In genomic region chr7:93232673-93233018, GRCh38 we compare ENCODE assay signal across 9 cellular contexts. TPM values are rescaled to one million over a fixed set of nuclear protein-coding genes. Genes with fewer than 3 reads are reported as not detected.
DNase-seq lines count a peak whose midpoint lies in the region; ATAC-seq, FAIRE-seq and TF ChIP-seq lines count a peak whose summit lies in the region.
"Had no signal": no experiment of that assay in that cellular context is flagged by ENCODE, and none has a peak within 500 bp of the region (broad histone marks: within the 10 kb centered on the region; RNA-seq: fewer than 3 reads in every experiment).

No MANE protein-coding gene starts in this region.

- no peaks in the 10 kb centered on the region for H4K20me1 ChIP-seq in endothelial cell of umbilical vein (replicated peaks; ENCODE audit: control insufficient read depth, extremely low read depth, insufficient read depth, low read length)

- no peak for DNase-seq in CD14-positive monocyte (ENCODE audit: low spot score)
- DNase-seq in RPMI7951 (ENCODE audit: low read depth): peak; percentile 3
- DNase-seq in endothelial cell of umbilical vein (ENCODE audit: low read depth, low spot score): no peak
- DNase-seq in A172 (ENCODE audit: low spot score): no peak
- no peak for DNase-seq in MV-4-11 (lab: John Stamatoyannopoulos, UW)

- BruUV-seq in endothelial cell of umbilical vein (replicated peaks; lab: Mats Ljungman, UMichigan): TSS peak; percentile 60

- dilution Hi-C loops in endothelial cell of umbilical vein (cut with MboI; ENCODE audit: extremely low pct_ligation_motif_present, low sequenced_read_pairs): no loop called here

- H3K4me2 ChIP-seq in endothelial cell of umbilical vein (ENCODE audit: insufficient read depth, low read length): peak overlapping the region; percentile 100

- H3K4me1 ChIP-seq in endothelial cell of umbilical vein (ENCODE audit: control insufficient read depth, extremely low read depth, insufficient read depth, low read length) (peaks cover 14% of the 10 kb centered on the region), neuron (ENCODE audit: insufficient read depth, low read length) (peaks cover 18% of the 10 kb centered on the region)

- H3K79me2 ChIP-seq in endothelial cell of umbilical vein (ENCODE audit: control insufficient read depth, insufficient read depth, low read length): peaks cover 17% of the 10 kb centered on the region

- TF ChIP-seq CTCF in CD14-positive monocyte (IDR thresholded peaks at IDR 0.05): no peak
- TF ChIP-seq CTCF in endothelial cell of umbilical vein (IDR thresholded peaks at IDR 0.05; ENCODE audit: extremely low read depth in 1 of 2, insufficient read depth in 1 of 2, low read depth in 1 of 2, low read length in 2 of 2): no peak

- H3K27me3 Mint-ChIP-seq in CD14-positive monocyte (ENCODE audit: low read depth in 3 of 3): peaks cover 0 to 7% (median 4%) of the 10 kb centered on the region in 3 donors

- H3K4me3 ChIP-seq in endothelial cell of umbilical vein (replicated peaks in 1 of 3; ENCODE audit: insufficient read depth in 1 of 3, low read depth in 1 of 3, low read length in 3 of 3) (peak overlapping the region; percentile 82 to 91 (median 90)), neuron (ENCODE audit: low read length) (peak overlapping the region; percentile 85)

- H3K27ac Mint-ChIP-seq in CD14-positive monocyte: peak overlapping the region; percentile 75 to 96 (median 95)

- H3K36me3 ChIP-seq in endothelial cell of umbilical vein (ENCODE audit: control insufficient read depth in 2 of 2, extremely low read depth in 1 of 2, insufficient read depth in 2 of 2, low read length in 2 of 2): no peaks in the 10 kb centered on the region
- no peaks in the 10 kb centered on the region for H3K36me3 ChIP-seq in neuron (ENCODE audit: insufficient read depth, low read length)

- H3K9ac ChIP-seq in endothelial cell of umbilical vein (replicated peaks; ENCODE audit: extremely low read depth, insufficient read depth, low read length): peak overlapping the region; percentile 77

- no peaks in the 10 kb centered on the region for H3K9me1 ChIP-seq in endothelial cell of umbilical vein (replicated peaks; ENCODE audit: control insufficient read depth, extremely low read depth, insufficient read depth, low read length)

- ATAC-seq in GM21717 (IDR thresholded peaks at IDR 0.05; ENCODE audit: unreplicated experiment) (peak; percentile 9), HG03439 (IDR thresholded peaks at IDR 0.05; ENCODE audit: unreplicated experiment) (no peak)

- TF ChIP-seq POLR2A in endothelial cell of umbilical vein (IDR thresholded peaks at IDR 0.05; ENCODE audit: low read depth, low read length): no peak

- H2AFZ ChIP-seq in endothelial cell of umbilical vein (ENCODE audit: low read depth, low read length): peak overlapping the region; percentile 95
- peak overlapping the region; percentile 58 for H2AFZ ChIP-seq in neuron (ENCODE audit: low read depth, low read length)

- intact Hi-C loops in CD14-positive monocyte (cut with micrococcal nuclease) (no loop called here), endothelial cell of umbilical vein (cut with micrococcal nuclease) (loop anchor here (2.0 kb wide), 2 partner anchors 46 to 704 kb away; partner anchors contain the start of genes PEX1 and RBM48)

- no peaks in the 10 kb centered on the region for H3K9me3 Mint-ChIP-seq in CD14-positive monocyte

- no peaks in the 10 kb centered on the region for H3K36me3 Mint-ChIP-seq in CD14-positive monocyte

- CTCF ChIA-PET in endothelial cell of umbilical vein (lab: Charles Lee): interaction anchor here (1.6 to 2.8 kb wide), 5 partner anchors 9 to 318 kb away, joined by 4 to 15 read pairs (median 9); no protein-coding TSS in a partner anchor

- POLR2A ChIA-PET in endothelial cell of umbilical vein (lab: Charles Lee): no interaction called here

- H3K4me3 Mint-ChIP-seq in CD14-positive monocyte: peak overlapping the region; percentile 94 to 97

- peak overlapping the region; percentile 4 for H3K27ac ChIP-seq in endothelial cell of umbilical vein (ENCODE audit: insufficient read depth, low read depth, low read length)

- peaks cover 17% of the 10 kb centered on the region for H3K4me1 Mint-ChIP-seq in CD14-positive monocyte

- no peaks in the 10 kb centered on the region for H3K9me3 ChIP-seq in endothelial cell of umbilical vein (replicated peaks; ENCODE audit: control insufficient read depth, insufficient read depth, low read length)
- H3K9me3 ChIP-seq in neuron (ENCODE audit: low read length): no peaks in the 10 kb centered on the region

- FAIRE-seq in endothelial cell of umbilical vein (lab: Jason Lieb, UNC): no peak

- H3K27me3 ChIP-seq in endothelial cell of umbilical vein (ENCODE audit: control insufficient read depth in 2 of 2, insufficient read depth in 2 of 2, low read length in 2 of 2): peaks cover 0 to 5% of the 10 kb centered on the region in 2 experiments
- no peaks in the 10 kb centered on the region for H3K27me3 ChIP-seq in neuron (ENCODE audit: insufficient read depth, low read length)

TF ChIP-seq in endothelial cell of umbilical vein, 7 proteins besides CTCF, POLR2A, EP300 and RAD21:
- TF ChIP-seq POLR2AphosphoS5 (IDR thresholded peaks at IDR 0.05; ENCODE audit: insufficient read depth, low read depth, low read length): no peak
- TF ChIP-seq FOS (IDR thresholded peaks at IDR 0.05; ENCODE audit: borderline replicate concordance, insufficient read depth, low read length): no peak
- no peak for TF ChIP-seq EZH2 (IDR thresholded peaks at IDR 0.05; ENCODE audit: borderline replicate concordance, low read depth, low read length, severe bottlenecking)
- no peak for TF ChIP-seq JUN (IDR thresholded peaks at IDR 0.05; ENCODE audit: borderline replicate concordance, insufficient read depth, insufficient read length, low read depth)
- no peak for TF ChIP-seq GATA2 (IDR thresholded peaks at IDR 0.05; ENCODE audit: insufficient read depth, insufficient read length, low read depth, low read length)
- no peak for TF ChIP-seq MAX (IDR thresholded peaks at IDR 0.05; ENCODE audit: insufficient read depth, insufficient read length)
- TF ChIP-seq MYC (IDR thresholded peaks at IDR 0.05; ENCODE audit: low read depth, low read length): no peak

RNA-seq across cellular contexts. Expression of gene VPS50, which starts 0.5 kb away (rescaled TPM):
- polyA plus RNA-seq in CD14-positive monocyte (10 to 100 TPM in 1 of 2 donors, 1 to 10 TPM in 1; 7.6 to 12.6 TPM), endothelial cell of umbilical vein (4.8 and 6.6 TPM in 2 replicates)
- total RNA-seq in RPMI7951 (2014; rRNA removed; shearing (Covaris generic)): 25.8 and 32.6 TPM in 2 replicates
- total RNA-seq in endothelial cell of umbilical vein: 23.9 and 25.6 TPM in 2 replicates
- polyA plus RNA-seq in endothelial cell of umbilical vein (2011; cell fraction: cytosol; rRNA removed): 6.5 and 6.8 TPM in 2 replicates
- polyA plus RNA-seq in endothelial cell of umbilical vein (2011; cell fraction: nucleus; rRNA removed): 21.6 and 26.1 TPM in 2 replicates
- polyA plus RNA-seq in endothelial cell of umbilical vein (2012): 9.7 and 12.8 TPM in 2 replicates
- 28.0 and 40.7 TPM in 2 replicates for polyA minus RNA-seq in endothelial cell of umbilical vein
- 10.1 TPM for polyA minus RNA-seq in endothelial cell of umbilical vein (2011; cell fraction: cytosol; rRNA and poly(A)+ RNA removed)
- polyA minus RNA-seq in endothelial cell of umbilical vein (2011; cell fraction: nucleus; rRNA and poly(A)+ RNA removed): 73.8 and 108 TPM in 2 replicates
- total RNA-seq in A172 (2014; rRNA removed; shearing (Covaris generic)): 54.3 and 56.0 TPM in 2 replicates

RNA-seq across cellular contexts. Expression of gene HEPACAM2, which starts 6.4 kb away (rescaled TPM):
- polyA plus RNA-seq in CD14-positive monocyte (under 1 TPM in 1 of 2 donors, not detected in 1; 0.11 TPM), endothelial cell of umbilical vein (not detected in 2 replicates)
- total RNA-seq in RPMI7951 (2014; rRNA removed; shearing (Covaris generic)): not detected in 2 replicates
- total RNA-seq in endothelial cell of umbilical vein: not detected in 2 replicates
- 0.04 TPM in 1 of 2 replicates, not detected in the other for polyA plus RNA-seq in endothelial cell of umbilical vein (2011; cell fraction: cytosol; rRNA removed)
- polyA plus RNA-seq in endothelial cell of umbilical vein (2011; cell fraction: nucleus; rRNA removed): not detected in 2 replicates
- not detected in 2 replicates for polyA plus RNA-seq in endothelial cell of umbilical vein (2012)
- polyA minus RNA-seq in endothelial cell of umbilical vein: 0.38 TPM in 1 of 2 replicates, not detected in the other
- not detected for polyA minus RNA-seq in endothelial cell of umbilical vein (2011; cell fraction: cytosol; rRNA and poly(A)+ RNA removed)
- polyA minus RNA-seq in endothelial cell of umbilical vein (2011; cell fraction: nucleus; rRNA and poly(A)+ RNA removed): not detected in 2 replicates
- not detected in 2 replicates for total RNA-seq in A172 (2014; rRNA removed; shearing (Covaris generic))
- total RNA-seq: HT1080 had no signal
